Comparison of ENCODE assay signal across 8 cellular contexts in genomic region chr7:74658171-74659004, GRCh38. TPM values are rescaled to one million over a fixed set of nuclear protein-coding genes. Genes with fewer than 3 reads are reported as not detected.
DNase-seq lines count a peak whose midpoint lies in the region; ATAC-seq and TF ChIP-seq lines count a peak whose summit lies in the region.

No MANE protein-coding gene starts in this region.

- ATAC-seq in HG02571 (IDR thresholded peaks at IDR 0.05; ENCODE audit: unreplicated experiment): peak; percentile 50

- no peak for TF ChIP-seq POLR2A in testis (IDR thresholded peaks at IDR 0.05)

- peaks cover 49% of the 10 kb centered on the region for H3K4me1 ChIP-seq in testis

- H3K4me3 ChIP-seq in GM06990 (replicated peaks; ENCODE audit: low read depth, low read length): peak overlapping the region; percentile 83
- H3K4me3 ChIP-seq in testis: peak overlapping the region; percentile 95 to 98

- 1 to 3% methylated on average over 16 to 58 of the region's 108 CpGs for WGBS in testis, 2 donors

- peak overlapping the region; percentile 97 to 100 for H3K27ac ChIP-seq in testis

- peak overlapping the region; percentile 88 for H3K4me3 Mint-ChIP-seq in activated naive CD8-positive, alpha-beta T cell treated with anti-CD3 and anti-CD28 coated beads for 36 hours
- H3K4me3 Mint-ChIP-seq in glutamatergic neuron (ENCODE audit: unreplicated experiment) (peak overlapping the region; percentile 96), osteocyte (ENCODE audit: unreplicated experiment) (peak overlapping the region; percentile 87)

- H3K27me3 ChIP-seq in GM06990 (replicated peaks; ENCODE audit: control insufficient read depth, insufficient read depth, low read length): no peaks in the 10 kb centered on the region
- H3K27me3 ChIP-seq in testis: no peaks in the 10 kb centered on the region

- H3K4me1 Mint-ChIP-seq in activated naive CD8-positive, alpha-beta T cell treated with anti-CD3 and anti-CD28 coated beads for 36 hours: peaks cover 55% of the 10 kb centered on the region
- H3K4me1 Mint-ChIP-seq in glutamatergic neuron (ENCODE audit: low read depth, unreplicated experiment): peaks cover 27% of the 10 kb centered on the region
- H3K4me1 Mint-ChIP-seq in osteocyte (ENCODE audit: unreplicated experiment): peaks cover 59% of the 10 kb centered on the region

- H3K36me3 Mint-ChIP-seq in activated naive CD8-positive, alpha-beta T cell treated with anti-CD3 and anti-CD28 coated beads for 36 hours: peaks cover 26% of the 10 kb centered on the region
- H3K36me3 Mint-ChIP-seq in glutamatergic neuron (ENCODE audit: unreplicated experiment) (no peaks in the 10 kb centered on the region), osteocyte (ENCODE audit: unreplicated experiment) (no peaks in the 10 kb centered on the region)

- intact Hi-C loops in testis (cut with DNase I; ENCODE audit: low total_unique reads): no loop called here

- TF ChIP-seq CTCF in GM06990 (IDR thresholded peaks at IDR 0.05; ENCODE audit: insufficient read depth, low read length, poor library complexity, severe bottlenecking) (no peak), glutamatergic neuron (IDR thresholded peaks at IDR 0.05; ENCODE audit: partially characterized antibody, unreplicated experiment) (no peak), osteocyte (IDR thresholded peaks at IDR 0.05) (no peak), testis (IDR thresholded peaks at IDR 0.05) (no peak)

- no peaks in the 10 kb centered on the region for H3K9me3 ChIP-seq in testis

- H3K36me3 ChIP-seq in GM06990 (ENCODE audit: control insufficient read depth, insufficient read depth, low read length) (no peaks in the 10 kb centered on the region), testis (ENCODE audit: low read depth, missing control alignments) (no peaks in the 10 kb centered on the region)

- no peaks in the 10 kb centered on the region for H3K27me3 Mint-ChIP-seq in activated naive CD8-positive, alpha-beta T cell treated with anti-CD3 and anti-CD28 coated beads for 36 hours
- H3K27me3 Mint-ChIP-seq in glutamatergic neuron (ENCODE audit: unreplicated experiment): peaks cover 18% of the 10 kb centered on the region
- H3K27me3 Mint-ChIP-seq in osteocyte (ENCODE audit: unreplicated experiment): no peaks in the 10 kb centered on the region

- peak overlapping the region; percentile 95 for H3K27ac Mint-ChIP-seq in activated naive CD8-positive, alpha-beta T cell treated with anti-CD3 and anti-CD28 coated beads for 36 hours
- H3K27ac Mint-ChIP-seq in glutamatergic neuron (ENCODE audit: unreplicated experiment): peak overlapping the region; percentile 97
- H3K27ac Mint-ChIP-seq in osteocyte (ENCODE audit: unreplicated experiment): peak overlapping the region; percentile 77

- H3K9me3 Mint-ChIP-seq in activated naive CD8-positive, alpha-beta T cell treated with anti-CD3 and anti-CD28 coated beads for 36 hours: no peaks in the 10 kb centered on the region
- peaks cover 26% of the 10 kb centered on the region for H3K9me3 Mint-ChIP-seq in glutamatergic neuron (ENCODE audit: unreplicated experiment)
- no peaks in the 10 kb centered on the region for H3K9me3 Mint-ChIP-seq in osteocyte (ENCODE audit: unreplicated experiment)

- DNase-seq in GM06990 (ENCODE audit: extremely low read depth, insufficient read length) (peak; percentile 96), NCI-H1092 (lab: John Stamatoyannopoulos, UW) (peak; percentile 93), SKM-1 treated with dmso at 0.1 percent for 144 hours (lab: John Stamatoyannopoulos, UW; ENCODE audit: unreplicated experiment) (peak; percentile 86), glutamatergic neuron (peak; percentile 96), osteocyte (ENCODE audit: extremely low spot score, unreplicated experiment) (peak; percentile 98), testis (peak; percentile 96)
- peak; percentile 97 for DNase-seq in activated naive CD8-positive, alpha-beta T cell treated with anti-CD3 and anti-CD28 coated beads for 36 hours

RNA-seq across cellular contexts. Expression of gene GTF2I, which starts 0.9 kb away (rescaled TPM):
- 100 to 1,000 TPM; 151 to 158 TPM for total RNA-seq in activated naive CD8-positive, alpha-beta T cell treated with anti-CD3 and anti-CD28 coated beads for 36 hours
- total RNA-seq in glutamatergic neuron (ENCODE audit: unreplicated experiment) (391 TPM), osteocyte (236 and 247 TPM in 2 replicates), testis (100 to 1,000 TPM; 208 to 210 TPM)
- polyA plus RNA-seq in testis (ENCODE audit: insufficient read depth, low read depth, low replicate concordance): 83.4 TPM

Comparison
In these comparisons a context has a peak if more than half of its experiments do, and no peak if none do; other contexts are left out.
1. Peak in every context shown above with its lines: DNase-seq, ATAC-seq, H3K4me3 ChIP-seq and H3K27ac ChIP-seq.